ENCODE assay signal across 8 cellular contexts in the genomic region with DNA sequence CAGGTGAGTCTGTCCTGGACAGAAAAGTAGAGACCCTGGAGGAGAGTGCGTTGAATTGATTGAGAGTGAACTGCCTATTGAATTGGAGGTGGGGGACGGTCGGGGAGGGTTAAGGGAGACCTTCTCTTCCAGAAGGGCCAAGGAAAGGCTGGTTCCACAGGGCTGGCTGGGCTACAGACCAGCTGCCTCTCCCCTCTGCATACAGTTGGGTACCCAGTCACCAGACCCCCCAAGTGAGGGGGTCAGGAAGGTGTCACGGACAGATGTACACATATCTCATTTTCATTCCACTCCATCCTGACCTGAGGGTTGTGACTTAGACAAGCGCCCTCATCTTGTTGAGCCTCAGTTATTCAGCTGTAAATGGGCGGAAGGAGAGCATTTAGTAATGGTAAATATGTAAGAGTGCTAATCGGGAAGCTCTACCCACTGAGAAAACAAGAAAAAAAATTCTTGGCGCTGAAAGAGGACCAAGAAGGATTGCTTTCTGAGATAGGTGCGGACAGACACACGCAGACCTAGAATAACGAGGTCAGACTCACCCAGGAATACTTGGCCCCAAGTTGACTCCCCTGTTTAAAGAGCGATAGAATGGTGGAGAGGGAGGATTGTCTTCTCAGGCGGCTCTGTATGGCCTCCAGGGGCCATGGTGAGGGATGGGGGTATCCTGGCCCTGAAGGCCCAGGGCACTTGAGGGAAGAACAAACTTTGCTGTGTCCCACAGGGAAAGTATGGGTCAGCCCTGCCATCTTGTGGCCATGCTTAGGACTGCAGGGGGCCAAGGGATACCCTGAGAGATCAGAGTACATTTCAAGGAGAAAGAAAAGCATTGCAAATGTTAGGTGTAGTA. TPM values are rescaled to one million over a fixed set of nuclear protein-coding genes. Genes with fewer than 3 reads are reported as not detected.
DNase-seq lines count a peak whose midpoint lies in the region; ATAC-seq and TF ChIP-seq lines count a peak whose summit lies in the region.

No MANE protein-coding gene starts in this region.

- CTCF ChIA-PET in Panc1 (lab: Charles Lee) = interaction anchor here (0.7 to 1.3 kb wide), 4 partner anchors 135 to 561 kb away, joined by 3 to 13 read pairs (median 4); no protein-coding TSS in a partner anchor

- POLR2A ChIA-PET in Panc1 (lab: Charles Lee) = no interaction called here

- peak; percentile 97 for TF ChIP-seq CTCF in Panc1 (IDR thresholded peaks at IDR 0.05)
- TF ChIP-seq CTCF in brain microvascular endothelial cell (IDR thresholded peaks at IDR 0.05; ENCODE audit: low read depth, low read length, missing control alignments) = peak; percentile 98

- H3K27me3 ChIP-seq in Panc1 (ENCODE audit: control insufficient read depth, insufficient read depth, low read length) (no peaks in the 10 kb centered on the region), brain microvascular endothelial cell (replicated peaks) (peaks cover 2% of the 10 kb centered on the region)

- DNase-seq in ELF-1 (ENCODE audit: low read depth, low spot score) (peak; percentile 82), Panc1 (ENCODE audit: low read depth, low spot score) (peak; percentile 47), brain microvascular endothelial cell (peak; percentile 73), inferior parietal cortex (ENCODE audit: extremely low spot score) (peak; percentile 77), NCI-H2107 (lab: John Stamatoyannopoulos, UW) (no peak)
- peak; percentile 42 to 51 for DNase-seq in stimulated activated CD4-positive, alpha-beta T cell treated with anti-CD3 and anti-CD28 coated beads, Interleukin-2, amount 100 ng/mL, for 48 hours

- H3K9me3 ChIP-seq in Panc1 (ENCODE audit: control insufficient read depth, insufficient read depth, low read depth, low read length) = no peaks in the 10 kb centered on the region

- peak; percentile 87 for ATAC-seq in GM19397 (IDR thresholded peaks at IDR 0.05; ENCODE audit: unreplicated experiment)
- peak; percentile 96 for ATAC-seq in HG03342 (IDR thresholded peaks at IDR 0.05; ENCODE audit: unreplicated experiment)
- peak; percentile 95 for ATAC-seq in Panc1

- H3K4me3 ChIP-seq in Panc1 (ENCODE audit: low read depth in 2 of 2, low read length in 2 of 2) (no peak overlapping the region), brain microvascular endothelial cell (ENCODE audit: low read depth, low read length) (no peak overlapping the region)

- BruUV-seq in Panc1 (replicated peaks; lab: Mats Ljungman, UMichigan) = no TSS peak

- intact Hi-C loops in Panc1 (cut with micrococcal nuclease; ENCODE audit: unreplicated experiment) = loop anchor here (1.0 to 10.0 kb wide), 4 partner anchors 38 to 1795 kb away; no protein-coding TSS in a partner anchor

- no peaks in the 10 kb centered on the region for H3K36me3 ChIP-seq in Panc1 (ENCODE audit: control insufficient read depth, insufficient read depth, low read length)
- H3K36me3 ChIP-seq in brain microvascular endothelial cell (replicated peaks) = no peaks in the 10 kb centered on the region

- H3K27ac ChIP-seq in Panc1 (ENCODE audit: low read length) (peak overlapping the region; percentile 51; the same call in 1 of the 2 replicates), brain microvascular endothelial cell (no peak overlapping the region)

- H3K4me1 ChIP-seq in Panc1 (ENCODE audit: control insufficient read depth, insufficient read depth, low read length) = no peaks in the 10 kb centered on the region

- in situ Hi-C loops in Panc1 (cut with HindIII; ENCODE audit: low pct_unique_long_range_greater_than_20kb, low sequenced_read_pairs) = no loop called here
- in situ Hi-C loops in brain microvascular endothelial cell (cut with HindIII; ENCODE audit: low pct_ligation_motif_present, low sequenced_read_pairs) = no loop called here

RNA-seq across cellular contexts. Expression of a gene that starts 7.2 kb away (rescaled TPM):
- not detected for total RNA-seq in Panc1 (2021; ENCODE audit: unreplicated experiment)
- not detected for polyA plus RNA-seq in Panc1 (2012; ENCODE audit: insufficient read length)
